In genomic region chr3:30612422-30613134, GRCh38 we compare ENCODE assay signal across 11 cellular contexts. TPM values are rescaled to one million over a fixed set of nuclear protein-coding genes. Genes with fewer than 3 reads are reported as not detected.
DNase-seq lines count a peak whose midpoint lies in the region; ATAC-seq lines count a peak whose summit lies in the region.
"Had no signal": no experiment of that assay in that cellular context is flagged by ENCODE, and none has a peak within 500 bp of the region (broad histone marks: within the 10 kb centered on the region; RNA-seq: fewer than 3 reads in every experiment).

No MANE protein-coding gene starts in this region.

- DNase-seq in right cardiac atrium, result no peak
- no peak for DNase-seq in Right ventricle myocardium superior
- DNase-seq in adipocyte (ENCODE audit: low read depth), result no peak
- peak in 1 of 9 donors; percentile 20 for DNase-seq in naive thymus-derived CD4-positive, alpha-beta T cell
- no peak for DNase-seq in stimulated activated CD4-positive, alpha-beta T cell treated with anti-CD3 and anti-CD28 coated beads, Interleukin-2, amount 100 ng/mL, for 24 hours
- DNase-seq in RKO (ENCODE audit: low spot score), result no peak
- DNase-seq in OCI-M2 (lab: John Stamatoyannopoulos, UW; ENCODE audit: unreplicated experiment), result no peak
- DNase-seq: amniotic stem cell; NCI-H2171; stimulated activated CD4-positive, alpha-beta T cell treated with anti-CD3 and anti-CD28 coated beads, Interleukin-2, amount 100 ng/mL, for 48 hours had no signal

- H3K27ac Mint-ChIP-seq in naive thymus-derived CD4-positive, alpha-beta T cell, result peak overlapping the region; percentile 87 to 99 (median 95)

- H3K36me3 Mint-ChIP-seq in naive thymus-derived CD4-positive, alpha-beta T cell, result peaks cover 4 to 37% (median 21%) of the 10 kb centered on the region in 5 donors

- peak overlapping the region; percentile 59 for H3K27ac ChIP-seq in right cardiac atrium (ENCODE audit: low read length)
- peak overlapping the region; percentile 79 for H3K27ac ChIP-seq in naive thymus-derived CD4-positive, alpha-beta T cell (ENCODE audit: low read depth, low read length)

- peak overlapping the region; percentile 88 to 100 (median 95) for H3K4me3 Mint-ChIP-seq in naive thymus-derived CD4-positive, alpha-beta T cell

- H3K36me3 ChIP-seq in adipocyte (ENCODE audit: control insufficient read depth, insufficient read depth, low read length, severe bottlenecking), result no peaks in the 10 kb centered on the region
- peaks cover 0 to 5% (median 0%) of the 10 kb centered on the region in 3 experiments for H3K36me3 ChIP-seq in naive thymus-derived CD4-positive, alpha-beta T cell (ENCODE audit: control insufficient read depth in 2 of 3, insufficient read depth in 3 of 3, low read length in 3 of 3)

- H3K9ac ChIP-seq in adipocyte (ENCODE audit: low read length), result no peak overlapping the region

- no peaks in the 10 kb centered on the region for H3K27me3 Mint-ChIP-seq in naive thymus-derived CD4-positive, alpha-beta T cell

- H3K9me3 ChIP-seq in right cardiac atrium (ENCODE audit: control insufficient read depth, low read length), result no peaks in the 10 kb centered on the region
- no peaks in the 10 kb centered on the region for H3K9me3 ChIP-seq in adipocyte (ENCODE audit: control insufficient read depth, low read length)
- H3K9me3 ChIP-seq in naive thymus-derived CD4-positive, alpha-beta T cell (ENCODE audit: control insufficient read depth in 2 of 3, low read length in 3 of 3), result no peaks in the 10 kb centered on the region

- peaks cover 62 to 81% (median 68%) of the 10 kb centered on the region in 7 donors for H3K4me1 Mint-ChIP-seq in naive thymus-derived CD4-positive, alpha-beta T cell

- intact Hi-C loops in right cardiac atrium (cut with DNase I), result loop anchor here in 3 of 4 donors (5.0 to 10.0 kb wide), 2 partner anchors 72 to 75 kb away; no protein-coding TSS in a partner anchor
- intact Hi-C loops in Right ventricle myocardium superior (cut with DNase I), result no loop called here
- intact Hi-C loops in naive thymus-derived CD4-positive, alpha-beta T cell (cut with micrococcal nuclease), result loop anchor here (1.0 to 10.0 kb wide), 6 partner anchors 8 to 1822 kb away; no protein-coding TSS in a partner anchor

- WGBS in right cardiac atrium, result 67% methylated on average over 3 of the region's 3 CpGs

- ATAC-seq in right cardiac atrium (no peak), Right ventricle myocardium superior (ENCODE audit: poor library complexity) (no peak), GM18909 (IDR thresholded peaks at IDR 0.05; ENCODE audit: poor library complexity, unreplicated experiment) (no peak)
- peak; percentile 19 for ATAC-seq in naive thymus-derived CD4-positive, alpha-beta T cell

- H3K27me3 ChIP-seq in right cardiac atrium (ENCODE audit: control insufficient read depth, insufficient read depth) (no peaks in the 10 kb centered on the region), adipocyte (replicated peaks; ENCODE audit: control insufficient read depth, insufficient read depth, low read length) (no peaks in the 10 kb centered on the region)
- H3K27me3 ChIP-seq in naive thymus-derived CD4-positive, alpha-beta T cell (ENCODE audit: control insufficient read depth in 2 of 2, insufficient read depth in 2 of 2, low read length in 2 of 2), result no peaks in the 10 kb centered on the region

- H3K9me3 Mint-ChIP-seq in naive thymus-derived CD4-positive, alpha-beta T cell, result no peaks in the 10 kb centered on the region

- POLR2A ChIA-PET in naive thymus-derived CD4-positive, alpha-beta T cell (lab: Charles Lee), result interaction anchor here (0.7 to 27.4 kb wide), 8 partner anchors 6 to 77 kb away, joined by 3 to 853 read pairs (median 10); no protein-coding TSS in a partner anchor

- H3K4me3 ChIP-seq in right cardiac atrium (ENCODE audit: low read length) (no peak overlapping the region), adipocyte (ENCODE audit: low read length) (peak overlapping the region; percentile 28)
- peak overlapping the region; percentile 92 for H3K4me3 ChIP-seq in naive thymus-derived CD4-positive, alpha-beta T cell (ENCODE audit: low read length)

- CTCF ChIA-PET in naive thymus-derived CD4-positive, alpha-beta T cell (lab: Charles Lee), result interaction anchor here (0.6 to 2.0 kb wide), 4 partner anchors 8 to 80 kb away, joined by 3 to 8 read pairs (median 3); no protein-coding TSS in a partner anchor

- H3K4me1 ChIP-seq in right cardiac atrium (ENCODE audit: control insufficient read depth, insufficient read depth, low read length) (peaks cover 18% of the 10 kb centered on the region), adipocyte (ENCODE audit: control insufficient read depth, insufficient read depth, low read length) (peaks cover 80% of the 10 kb centered on the region)
- peaks cover 31 to 72% of the 10 kb centered on the region in 2 donors for H3K4me1 ChIP-seq in naive thymus-derived CD4-positive, alpha-beta T cell (ENCODE audit: control insufficient read depth in 2 of 2, insufficient read depth in 2 of 2, low read length in 2 of 2)

RNA-seq across cellular contexts. Expression of gene TGFBR2, which starts 6.2 kb away (rescaled TPM):
- total RNA-seq in right cardiac atrium (100 to 1,000 TPM; 196 to 255 (median 212) TPM), Right ventricle myocardium superior (168 TPM)
- 77.7 TPM for polyA plus RNA-seq in right cardiac atrium
- 100 to 1,000 TPM in 4 of 5 experiments, 10 to 100 TPM in 1; 63.0 to 171 (median 155) TPM for total RNA-seq in naive thymus-derived CD4-positive, alpha-beta T cell
- polyA plus RNA-seq in naive thymus-derived CD4-positive, alpha-beta T cell, result 100 to 1,000 TPM; 150 to 263 TPM
